In the genomic region with DNA sequence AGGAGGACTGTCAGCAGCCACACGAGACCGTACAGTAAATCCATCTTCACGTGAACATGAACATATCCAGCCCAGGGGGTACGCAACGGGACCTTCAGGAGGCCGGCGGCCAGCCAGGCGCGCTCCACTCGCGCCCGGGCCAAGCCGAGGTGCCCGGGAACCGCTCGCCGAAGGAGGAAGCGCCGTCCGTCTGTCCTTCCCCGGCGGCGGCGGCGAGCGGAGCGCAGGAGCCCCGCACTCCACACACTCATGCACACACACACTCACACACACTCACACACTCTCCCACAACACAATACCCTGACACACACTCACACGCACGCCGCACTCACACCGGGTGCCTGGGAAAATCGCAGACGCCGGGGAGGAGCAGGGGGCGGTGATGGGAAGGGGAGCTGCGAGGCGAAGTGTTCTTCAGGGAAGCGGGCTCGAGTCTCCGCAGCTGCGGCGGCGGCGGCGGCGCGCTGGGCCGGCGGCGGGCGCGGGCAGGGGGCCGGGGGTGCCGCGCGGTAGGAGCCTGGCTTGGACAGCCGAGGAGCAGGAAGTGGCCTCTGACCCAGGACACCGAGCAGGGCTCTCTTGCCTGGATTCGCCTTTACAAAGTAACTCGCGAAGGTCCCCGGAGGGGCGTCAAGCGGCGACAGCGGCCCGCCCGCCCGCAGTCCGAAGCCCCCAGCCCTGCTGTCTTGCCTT, we compare ENCODE assay signal across 10 cellular contexts. TPM values are rescaled to one million over a fixed set of nuclear protein-coding genes. Genes with fewer than 3 reads are reported as not detected.
DNase-seq lines count a peak whose midpoint lies in the region; ATAC-seq, FAIRE-seq and TF ChIP-seq lines count a peak whose summit lies in the region.
"Had no signal": no experiment of that assay in that cellular context is flagged by ENCODE, and none has a peak within 500 bp of the region (broad histone marks: within the 10 kb centered on the region; RNA-seq: fewer than 3 reads in every experiment).

No MANE protein-coding gene starts in this region.

- no peak overlapping the region for H3K9ac ChIP-seq in HUES6 (ENCODE audit: low read length)
- H3K9ac ChIP-seq in endothelial cell of umbilical vein (replicated peaks; ENCODE audit: extremely low read depth, insufficient read depth, low read length) = no peak overlapping the region
- H3K9ac ChIP-seq in neural progenitor cell = no peak overlapping the region

- POLR2A ChIA-PET in endothelial cell of umbilical vein (lab: Charles Lee) = no interaction called here
- POLR2A ChIA-PET in T-cell (lab: Charles Lee) = no interaction called here
- POLR2A ChIA-PET in activated CD4-positive, alpha-beta memory T cell treated with anti-CD3 and anti-CD28 coated beads for 36 hours (lab: Charles Lee) = no interaction called here

- H3K4me2 ChIP-seq in endothelial cell of umbilical vein (ENCODE audit: insufficient read depth, low read length) (peak overlapping the region; percentile 36), neural progenitor cell (peak overlapping the region; percentile 95)
- H3K4me2 ChIP-seq: PC-9 had no signal

- dilution Hi-C loops in endothelial cell of umbilical vein (cut with MboI; ENCODE audit: extremely low pct_ligation_motif_present, low sequenced_read_pairs) = no loop called here

- H3F3A ChIP-seq in neural progenitor cell (ENCODE audit: low read depth) = peaks cover 13% of the 10 kb centered on the region

- no peaks in the 10 kb centered on the region for H3K36me3 Mint-ChIP-seq in neural progenitor cell
- H3K36me3 Mint-ChIP-seq in T-cell = no peaks in the 10 kb centered on the region
- H3K36me3 Mint-ChIP-seq in activated CD4-positive, alpha-beta memory T cell treated with anti-CD3 and anti-CD28 coated beads for 36 hours = no peaks in the 10 kb centered on the region

- ATAC-seq in T-cell (replicated peaks in 1 of 4) = no peak
- no peak for ATAC-seq in gastroesophageal sphincter

- no peak overlapping the region for H2AFZ ChIP-seq in endothelial cell of umbilical vein (ENCODE audit: low read depth, low read length)
- H2AFZ ChIP-seq in neural progenitor cell (replicated peaks) = peak overlapping the region; percentile 96
- H2AFZ ChIP-seq: PC-9 had no signal

- H3K4me3 Mint-ChIP-seq in neural progenitor cell = peak overlapping the region; percentile 99
- no peak overlapping the region for H3K4me3 Mint-ChIP-seq in T-cell
- H3K4me3 Mint-ChIP-seq in activated CD4-positive, alpha-beta memory T cell treated with anti-CD3 and anti-CD28 coated beads for 36 hours = no peak overlapping the region

- H3K27me3 ChIP-seq in BE2C (peaks cover 69% of the 10 kb centered on the region), HUES6 (ENCODE audit: control insufficient read depth, insufficient read depth, low read length) (peaks cover 93% of the 10 kb centered on the region), endothelial cell of umbilical vein (ENCODE audit: control insufficient read depth in 2 of 2, insufficient read depth in 2 of 2, low read length in 2 of 2) (peaks cover 27 to 35% of the 10 kb centered on the region in 2 experiments), neural progenitor cell (peaks cover 99% of the 10 kb centered on the region), gastroesophageal sphincter (peaks cover 71% of the 10 kb centered on the region)

- CTCF ChIA-PET in endothelial cell of umbilical vein (lab: Charles Lee) (no interaction called here), T-cell (lab: Charles Lee) (no interaction called here)
- CTCF ChIA-PET in activated CD4-positive, alpha-beta memory T cell treated with anti-CD3 and anti-CD28 coated beads for 36 hours (lab: Charles Lee) = no interaction called here

- no TSS peak for BruUV-seq in endothelial cell of umbilical vein (replicated peaks; lab: Mats Ljungman, UMichigan)

- no peak overlapping the region for H3K27ac ChIP-seq in HUES6 (ENCODE audit: low read depth, low read length)
- H3K27ac ChIP-seq in endothelial cell of umbilical vein (ENCODE audit: insufficient read depth, low read depth, low read length) = no peak overlapping the region
- no peak overlapping the region for H3K27ac ChIP-seq in neural progenitor cell
- H3K27ac ChIP-seq in gastroesophageal sphincter = no peak overlapping the region
- H3K27ac ChIP-seq: PC-9 had no signal

- H3K4me3 ChIP-seq in BE2C (ENCODE audit: low read depth, low read length) = peak overlapping the region; percentile 44
- peak overlapping the region; percentile 82 for H3K4me3 ChIP-seq in HUES6 (ENCODE audit: low read depth, low read length)
- H3K4me3 ChIP-seq in endothelial cell of umbilical vein (replicated peaks in 1 of 3; ENCODE audit: insufficient read depth in 1 of 3, low read depth in 1 of 3, low read length in 3 of 3) = peak overlapping the region in 1 of 3 experiments; percentile 2
- peak overlapping the region; percentile 72 for H3K4me3 ChIP-seq in neural progenitor cell
- H3K4me3 ChIP-seq in gastroesophageal sphincter = peak overlapping the region in 1 of 2 donors; percentile 49
- H3K4me3 ChIP-seq: PC-9 had no signal

- FAIRE-seq in endothelial cell of umbilical vein (lab: Jason Lieb, UNC) = no peak

- peaks cover 6% of the 10 kb centered on the region for H3K27me3 Mint-ChIP-seq in neural progenitor cell (ENCODE audit: insufficient read depth, low read depth)
- H3K27me3 Mint-ChIP-seq in T-cell = peaks cover 30 to 36% of the 10 kb centered on the region in 2 donors
- H3K27me3 Mint-ChIP-seq in activated CD4-positive, alpha-beta memory T cell treated with anti-CD3 and anti-CD28 coated beads for 36 hours = peaks cover 36% of the 10 kb centered on the region

- TF ChIP-seq EP300 in gastroesophageal sphincter (IDR thresholded peaks at IDR 0.05) = no peak

- H3K4me1 ChIP-seq in BE2C (no peaks in the 10 kb centered on the region), HUES6 (ENCODE audit: control insufficient read depth, insufficient read depth, low read length) (peaks cover 3% of the 10 kb centered on the region), endothelial cell of umbilical vein (ENCODE audit: control insufficient read depth, extremely low read depth, insufficient read depth, low read length) (peaks cover 3% of the 10 kb centered on the region), neural progenitor cell (peaks cover 5% of the 10 kb centered on the region), gastroesophageal sphincter (peaks cover 0 to 29% (median 12%) of the 10 kb centered on the region in 3 donors)

- H3K79me2 ChIP-seq in endothelial cell of umbilical vein (ENCODE audit: control insufficient read depth, insufficient read depth, low read length) (no peaks in the 10 kb centered on the region), neural progenitor cell (ENCODE audit: low read depth) (no peaks in the 10 kb centered on the region)

- TF ChIP-seq POLR2A in endothelial cell of umbilical vein (IDR thresholded peaks at IDR 0.05; ENCODE audit: low read depth, low read length) = no peak
- TF ChIP-seq POLR2A in gastroesophageal sphincter (IDR thresholded peaks at IDR 0.05) = no peak

- no peak for TF ChIP-seq CTCF in BE2C (IDR thresholded peaks at IDR 0.05; ENCODE audit: low read depth, low read length)
- no peak for TF ChIP-seq CTCF in endothelial cell of umbilical vein (IDR thresholded peaks at IDR 0.05; ENCODE audit: extremely low read depth in 1 of 2, insufficient read depth in 1 of 2, low read depth in 1 of 2, low read length in 2 of 2)
- no peak for TF ChIP-seq CTCF in neural progenitor cell (IDR thresholded peaks at IDR 0.05)
- TF ChIP-seq CTCF in gastroesophageal sphincter (IDR thresholded peaks at IDR 0.05) = no peak

- intact Hi-C loops in endothelial cell of umbilical vein (cut with micrococcal nuclease) = no loop called here
- intact Hi-C loops in activated CD4-positive, alpha-beta memory T cell treated with anti-CD3 and anti-CD28 coated beads for 36 hours (cut with micrococcal nuclease) = no loop called here

- H3K9me3 ChIP-seq in BE2C (no peaks in the 10 kb centered on the region), HUES6 (ENCODE audit: control insufficient read depth, insufficient read depth, low read depth, low read length) (no peaks in the 10 kb centered on the region), endothelial cell of umbilical vein (replicated peaks; ENCODE audit: control insufficient read depth, insufficient read depth, low read length) (no peaks in the 10 kb centered on the region), neural progenitor cell (ENCODE audit: low read depth) (no peaks in the 10 kb centered on the region), gastroesophageal sphincter (no peaks in the 10 kb centered on the region)

- peaks cover 39% of the 10 kb centered on the region for H3K4me1 Mint-ChIP-seq in neural progenitor cell
- peaks cover 0 to 4% (median 0%) of the 10 kb centered on the region in 3 donors for H3K4me1 Mint-ChIP-seq in T-cell
- peaks cover 3% of the 10 kb centered on the region for H3K4me1 Mint-ChIP-seq in activated CD4-positive, alpha-beta memory T cell treated with anti-CD3 and anti-CD28 coated beads for 36 hours (ENCODE audit: low read depth)

- H3K27ac Mint-ChIP-seq in neural progenitor cell (peak overlapping the region; percentile 87), T-cell (no peak overlapping the region)
- no peak overlapping the region for H3K27ac Mint-ChIP-seq in activated CD4-positive, alpha-beta memory T cell treated with anti-CD3 and anti-CD28 coated beads for 36 hours

- H4K20me1 ChIP-seq in endothelial cell of umbilical vein (replicated peaks; ENCODE audit: control insufficient read depth, extremely low read depth, insufficient read depth, low read length) (no peaks in the 10 kb centered on the region), neural progenitor cell (ENCODE audit: low read depth) (peaks cover 15% of the 10 kb centered on the region)

- DNase-seq in BE2C (peak; percentile 12), endothelial cell of umbilical vein (ENCODE audit: low read depth, low spot score) (no peak), neural progenitor cell (ENCODE audit: low spot score) (peak; percentile 65), T-cell (no peak)
- DNase-seq in activated CD4-positive, alpha-beta memory T cell treated with anti-CD3 and anti-CD28 coated beads for 36 hours = no peak
- no peak for DNase-seq in activated CD4-positive, alpha-beta T cell treated with anti-CD3 and anti-CD28 coated beads for 1 hour
- DNase-seq: PC-9 had no signal

- H3K9me3 Mint-ChIP-seq in neural progenitor cell (no peaks in the 10 kb centered on the region), T-cell (peaks cover 0 to 3% (median 0%) of the 10 kb centered on the region in 3 donors)
- H3K9me3 Mint-ChIP-seq in activated CD4-positive, alpha-beta memory T cell treated with anti-CD3 and anti-CD28 coated beads for 36 hours = no peaks in the 10 kb centered on the region

- H3K36me3 ChIP-seq in BE2C (no peaks in the 10 kb centered on the region), HUES6 (ENCODE audit: control insufficient read depth, insufficient read depth, low read length) (no peaks in the 10 kb centered on the region), endothelial cell of umbilical vein (ENCODE audit: control insufficient read depth in 2 of 2, extremely low read depth in 1 of 2, insufficient read depth in 2 of 2, low read length in 2 of 2) (no peaks in the 10 kb centered on the region), neural progenitor cell (no peaks in the 10 kb centered on the region), gastroesophageal sphincter (no peaks in the 10 kb centered on the region)

- no peaks in the 10 kb centered on the region for H3K9me1 ChIP-seq in endothelial cell of umbilical vein (replicated peaks; ENCODE audit: control insufficient read depth, extremely low read depth, insufficient read depth, low read length)

- WGBS in gastroesophageal sphincter (ENCODE audit: low coverage in 1 of 2), 2 donors = 0% methylated on average over 2 of the region's 71 CpGs; no CpG with 5 or more reads in 1 of the 2 donors

RNA-seq across cellular contexts. Expression of a gene that starts 0.7 kb away (rescaled TPM):
- 0.91 TPM for polyA plus RNA-seq in BE2C (2012; ENCODE audit: insufficient read depth, insufficient read length, low read depth)
- total RNA-seq in endothelial cell of umbilical vein (not detected in 2 replicates), neural progenitor cell (ENCODE audit: low replicate concordance) (0.77 and 1.0 TPM in 2 replicates), T-cell (not detected), gastroesophageal sphincter (under 1 TPM in 1 of 4 donors, not detected in 3; 0.40 TPM)
- polyA plus RNA-seq in endothelial cell of umbilical vein = not detected in 2 replicates
- not detected in 2 replicates for polyA plus RNA-seq in endothelial cell of umbilical vein (2011; cell fraction: cytosol; rRNA removed)
- polyA plus RNA-seq in endothelial cell of umbilical vein (2011; cell fraction: nucleus; rRNA removed) = not detected in 2 replicates
- not detected in 2 replicates for polyA plus RNA-seq in endothelial cell of umbilical vein (2012)
- polyA minus RNA-seq in endothelial cell of umbilical vein = not detected in 2 replicates
- polyA minus RNA-seq in endothelial cell of umbilical vein (2011; cell fraction: cytosol; rRNA and poly(A)+ RNA removed) = not detected
- not detected in 2 replicates for polyA minus RNA-seq in endothelial cell of umbilical vein (2011; cell fraction: nucleus; rRNA and poly(A)+ RNA removed)
- not detected for total RNA-seq in activated CD4-positive, alpha-beta memory T cell treated with anti-CD3 and anti-CD28 coated beads for 36 hours
- total RNA-seq: PC-9 had no signal
- polyA plus RNA-seq: esophagus had no signal

Comparison
In these comparisons a context has a peak if more than half of its experiments do, and no peak if none do; other contexts are left out.
1. DNase-seq: peak in BE2C (single experiment) and neural progenitor cell (single experiment); none in endothelial cell of umbilical vein (single experiment), T-cell (0 of 34), activated CD4-positive, alpha-beta memory T cell treated with anti-CD3 and anti-CD28 coated beads for 36 hours (single experiment) and activated CD4-positive, alpha-beta T cell treated with anti-CD3 and anti-CD28 coated beads for 1 hour (single experiment).